In genomic region chr7:130793855-130794618, GRCh38 we compare ENCODE assay signal across 15 cellular contexts.
DNase-seq lines count a peak whose midpoint lies in the region; ATAC-seq, FAIRE-seq and TF ChIP-seq lines count a peak whose summit lies in the region.
"Had no signal": no experiment of that assay in that cellular context is flagged by ENCODE, and none has a peak within 500 bp of the region (broad histone marks: within the 10 kb centered on the region; RNA-seq: fewer than 3 reads in every experiment).

No MANE protein-coding gene starts in this region.

- H3K27me3 ChIP-seq in ACC112 (ENCODE audit: insufficient read depth, low read length) (no peaks in the 10 kb centered on the region), K562 (ENCODE audit: control insufficient read depth in 2 of 2, insufficient read depth in 2 of 2, low read length in 2 of 2) (peaks cover 2 to 6% of the 10 kb centered on the region in 2 experiments; a peak in 3 of 5 replicates), mesenchymal stem cell (ENCODE audit: control insufficient read depth in 1 of 2, insufficient read depth in 1 of 2, low read length in 2 of 2) (no peaks in the 10 kb centered on the region)
- H3K27me3 ChIP-seq: upper lobe of right lung had no signal

- H2BK15ac ChIP-seq in mesenchymal stem cell (ENCODE audit: low read depth, poor library complexity, severe bottlenecking): no peak overlapping the region

- H3K18ac ChIP-seq in mesenchymal stem cell (ENCODE audit: low read depth in 1 of 2, low read length in 2 of 2): no peak overlapping the region

- 0 out of 4 replicates have a peak, but pooled peaks of 1 of the 2 experiments have one; percentile 16 for TF ChIP-seq RAD21 in K562 (CRISPR knock-in tag; conservative IDR thresholded peaks at IDR 0.05 in 1 of 2, IDR thresholded peaks at IDR 0.05 in 1 of 2)

- no peak overlapping the region for H3K4me3 Mint-ChIP-seq in activated CD4-positive, alpha-beta memory T cell treated with anti-CD3 and anti-CD28 coated beads, Interleukin-2, amount 10 ng/mL, durations not matched to agents 7 days and 5 days
- H3K4me3 Mint-ChIP-seq: activated T-cell treated with anti-CD3 and anti-CD28 coated beads, Interleukin-2, amount 50 U/mL, for 72 hours; CD4-positive, alpha-beta memory T cell; dendritic cell treated with granulocyte-macrophage colony-stimulating factor and Interleukin-4, amounts not matched to agents 40 ng/mL and 50 ng/mL, for 4 days; IgD-negative memory B cell; natural killer cell treated with Interleukin-12 subunit alpha and Interleukin-12 subunit beta and Interleukin-15 and Interleukin-18, amount 100 ng/mL, for 72 hours had no signal

- peak overlapping the region; percentile 62 for H2AFZ ChIP-seq in ACC112 (ENCODE audit: low read length, unreplicated experiment)
- H2AFZ ChIP-seq in K562 (ENCODE audit: low read depth, low read length): no peak overlapping the region
- peak overlapping the region; percentile 43 for H2AFZ ChIP-seq in mesenchymal stem cell (ENCODE audit: low read depth, low read length)

- H3K36me3 ChIP-seq in ACC112 (ENCODE audit: insufficient read depth, low read length) (no peaks in the 10 kb centered on the region), K562 (ENCODE audit: control insufficient read depth, insufficient read depth, low read length) (no peaks in the 10 kb centered on the region), mesenchymal stem cell (ENCODE audit: control insufficient read depth in 1 of 2, insufficient read depth in 2 of 2, low read depth in 1 of 2, low read length in 2 of 2) (no peaks in the 10 kb centered on the region)
- H3K36me3 ChIP-seq: upper lobe of right lung had no signal

- CTCF ChIA-PET in K562 (lab: Yijun Ruan, JAX; ENCODE audit: low intra/inter-chr PET ratio): interaction anchor here (0.6 kb wide), 1 partner anchor 471 kb away, joined by 3 read pairs; no protein-coding TSS in a partner anchor
- CTCF ChIA-PET in activated CD4-positive, alpha-beta memory T cell treated with anti-CD3 and anti-CD28 coated beads, Interleukin-2, amount 10 ng/mL, durations not matched to agents 7 days and 5 days (lab: Charles Lee): interaction anchor here (0.6 kb wide), 1 partner anchor 252 kb away, joined by 6 read pairs; no protein-coding TSS in a partner anchor

- H2AK5ac ChIP-seq in mesenchymal stem cell (ENCODE audit: low read length, severe bottlenecking): no peak overlapping the region

- H4K20me1 ChIP-seq in K562 (replicated peaks; ENCODE audit: control insufficient read depth, insufficient read depth, low read length): no peaks in the 10 kb centered on the region

- no peak overlapping the region for H4K91ac ChIP-seq in mesenchymal stem cell (ENCODE audit: low read length)

- FAIRE-seq in K562 (lab: Jason Lieb, UNC): peak; percentile 37

- H3K23ac ChIP-seq in mesenchymal stem cell (ENCODE audit: low read length in 2 of 2): no peak overlapping the region

- H3K79me2 ChIP-seq in ACC112 (ENCODE audit: control insufficient read depth, insufficient read depth, low read length, unreplicated experiment): no peaks in the 10 kb centered on the region
- no peaks in the 10 kb centered on the region for H3K79me2 ChIP-seq in K562 (ENCODE audit: control insufficient read depth, insufficient read depth, low read length)

- WGBS in K562 (ENCODE audit: insufficient coverage, low coverage, missing lambda C conversion rate): 5% methylated on average over 9 of the region's 9 CpGs
- WGBS in mesenchymal stem cell: 73% methylated on average over 9 of the region's 9 CpGs

- no peaks in the 10 kb centered on the region for H3K4me1 Mint-ChIP-seq in activated CD4-positive, alpha-beta memory T cell treated with anti-CD3 and anti-CD28 coated beads, Interleukin-2, amount 10 ng/mL, durations not matched to agents 7 days and 5 days
- H3K4me1 Mint-ChIP-seq: CD4-positive, alpha-beta memory T cell; IgD-negative memory B cell had no signal

- no peak overlapping the region for H3K14ac ChIP-seq in mesenchymal stem cell (ENCODE audit: low read length in 2 of 2)

- peaks cover 2% of the 10 kb centered on the region for H3K9me3 Mint-ChIP-seq in activated CD4-positive, alpha-beta memory T cell treated with anti-CD3 and anti-CD28 coated beads, Interleukin-2, amount 10 ng/mL, durations not matched to agents 7 days and 5 days
- H3K9me3 Mint-ChIP-seq: natural killer cell treated with Interleukin-12 subunit alpha and Interleukin-12 subunit beta and Interleukin-15 and Interleukin-18, amount 100 ng/mL, for 72 hours had no signal

- H2BK5ac ChIP-seq in mesenchymal stem cell (ENCODE audit: low read depth, low read length, poor library complexity, severe bottlenecking): no peak overlapping the region

- in situ Hi-C loops in K562 (cut with MboI): no loop called here

- H2BK120ac ChIP-seq in mesenchymal stem cell (ENCODE audit: low read depth, low read length): no peak overlapping the region

- ATAC-seq in K562: peak; percentile 74
- ATAC-seq: activated T-cell treated with anti-CD3 and anti-CD28 coated beads, Interleukin-2, amount 50 U/mL, for 72 hours; natural killer cell treated with Interleukin-12 subunit alpha and Interleukin-12 subunit beta and Interleukin-15 and Interleukin-18, amount 100 ng/mL, for 72 hours; upper lobe of right lung had no signal

- H3K4me3 ChIP-seq in ACC112 (ENCODE audit: low read depth, low read length) (peak overlapping the region; percentile 64), K562 (no peak overlapping the region), mesenchymal stem cell (ENCODE audit: insufficient read depth in 1 of 2, low read depth in 1 of 2, low read length in 2 of 2) (peak overlapping the region in 1 of 2 experiments; percentile 73)
- H3K4me3 ChIP-seq: upper lobe of right lung had no signal

- TF ChIP-seq EP300 in K562 (IDR thresholded peaks at IDR 0.05; ENCODE audit: low read length): no peak

- H3K4me2 ChIP-seq in K562 (ENCODE audit: insufficient read depth, low read length) (no peak overlapping the region), mesenchymal stem cell (ENCODE audit: low read length, poor library complexity, severe bottlenecking) (no peak overlapping the region)

- no peak overlapping the region for H4K8ac ChIP-seq in mesenchymal stem cell (ENCODE audit: low read length)

- H3K4ac ChIP-seq in mesenchymal stem cell (ENCODE audit: low read depth in 1 of 2, low read length in 2 of 2): no peak overlapping the region

- H2BK12ac ChIP-seq in mesenchymal stem cell (ENCODE audit: low read length in 2 of 2): no peak overlapping the region

- no peak overlapping the region for H3K27ac Mint-ChIP-seq in activated CD4-positive, alpha-beta memory T cell treated with anti-CD3 and anti-CD28 coated beads, Interleukin-2, amount 10 ng/mL, durations not matched to agents 7 days and 5 days
- H3K27ac Mint-ChIP-seq: activated T-cell treated with anti-CD3 and anti-CD28 coated beads, Interleukin-2, amount 50 U/mL, for 72 hours; dendritic cell treated with granulocyte-macrophage colony-stimulating factor and Interleukin-4, amounts not matched to agents 40 ng/mL and 50 ng/mL, for 4 days; natural killer cell treated with Interleukin-12 subunit alpha and Interleukin-12 subunit beta and Interleukin-15 and Interleukin-18, amount 100 ng/mL, for 72 hours had no signal

- H3K9ac ChIP-seq in K562 (ENCODE audit: insufficient read depth in 1 of 2, low read depth in 2 of 2, low read length in 2 of 2) (no peak overlapping the region), mesenchymal stem cell (ENCODE audit: low read length) (peak overlapping the region; percentile 92)

- H3K27me3 Mint-ChIP-seq in activated CD4-positive, alpha-beta memory T cell treated with anti-CD3 and anti-CD28 coated beads, Interleukin-2, amount 10 ng/mL, durations not matched to agents 7 days and 5 days: peaks cover 22% of the 10 kb centered on the region
- H3K27me3 Mint-ChIP-seq: IgD-negative memory B cell had no signal

- POLR2A ChIA-PET in K562 (lab: Yijun Ruan, JAX): interaction anchor here (1.1 kb wide), 1 partner anchor 27 kb away, joined by 4 read pairs; no protein-coding TSS in a partner anchor
- POLR2A ChIA-PET in activated CD4-positive, alpha-beta memory T cell treated with anti-CD3 and anti-CD28 coated beads, Interleukin-2, amount 10 ng/mL, durations not matched to agents 7 days and 5 days (lab: Charles Lee): no interaction called here

- intact Hi-C loops in K562 (cut with micrococcal nuclease): no loop called here

- TF ChIP-seq CTCF in K562 (IDR thresholded peaks at IDR 0.05 in 2 of 3, conservative IDR thresholded peaks at IDR 0.05 in 1 of 3; ENCODE audit: insufficient read depth in 2 of 3, low read depth in 1 of 3, low read length in 3 of 3): peak in 2 of 3 experiments; percentile 41 to 46; a peak in 3 of 6 replicates

- DNase-seq in LHCN-M2 (ENCODE audit: low read depth) (peak; percentile 61), K562 (ENCODE audit: extremely low read depth in 1 of 4, low spot score in 3 of 4) (peak in 1 of 4 experiments; percentile 8), mesenchymal stem cell (peak; percentile 37), HPDE6-E6E7 (ENCODE audit: extremely low spot score) (no peak), NCI-H226 (no peak), NCI-H446 treated with DMSO at 0.1 percent for 48 hours (lab: John Stamatoyannopoulos, UW) (no peak)
- no peak for DNase-seq in activated CD4-positive, alpha-beta memory T cell treated with anti-CD3 and anti-CD28 coated beads, Interleukin-2, amount 10 ng/mL, durations not matched to agents 7 days and 5 days
- DNase-seq: activated T-cell treated with anti-CD3 and anti-CD28 coated beads, Interleukin-2, amount 50 U/mL, for 72 hours; CD4-positive, alpha-beta memory T cell; NCI-H748 treated with DMSO at 0.1 percent for 48 hours; upper lobe of right lung had no signal

- H3K9me1 ChIP-seq in K562 (ENCODE audit: control insufficient read depth, insufficient read depth, low read length): no peaks in the 10 kb centered on the region

- H3K27ac ChIP-seq in ACC112 (ENCODE audit: low read depth, low read length): 0 out of 2 replicates have a peak overlapping the region, but pooled peaks have one; percentile 1
- H3K27ac ChIP-seq in K562 (ENCODE audit: extremely low read depth, low read depth, low read length): no peak overlapping the region
- no peak overlapping the region for H3K27ac ChIP-seq in mesenchymal stem cell (ENCODE audit: low read length, poor library complexity, severe bottlenecking)
- H3K27ac ChIP-seq: upper lobe of right lung had no signal

- peaks cover 4% of the 10 kb centered on the region for H3K4me1 ChIP-seq in ACC112 (ENCODE audit: control insufficient read depth, insufficient read depth, low read length, unreplicated experiment)
- H3K4me1 ChIP-seq in K562 (replicated peaks in 1 of 2; ENCODE audit: control insufficient read depth in 2 of 2, insufficient read depth in 2 of 2, low read length in 2 of 2): no peaks in the 10 kb centered on the region
- no peaks in the 10 kb centered on the region for H3K4me1 ChIP-seq in mesenchymal stem cell (ENCODE audit: control insufficient read depth, insufficient read depth, low read depth, low read length)
- H3K4me1 ChIP-seq: upper lobe of right lung had no signal

- no TSS peak for BruUV-seq in K562 (replicated peaks; lab: Mats Ljungman, UMichigan)

- H3K9me3 ChIP-seq in K562 (replicated peaks; ENCODE audit: control insufficient read depth, insufficient read depth, low read depth, low read length): no peaks in the 10 kb centered on the region
- no peaks in the 10 kb centered on the region for H3K9me3 ChIP-seq in mesenchymal stem cell (ENCODE audit: control insufficient read depth, low read length)
- H3K9me3 ChIP-seq: upper lobe of right lung had no signal

- TF ChIP-seq POLR2A in K562 (conservative IDR thresholded peaks at IDR 0.05): no peak

- H3K36me3 Mint-ChIP-seq in activated CD4-positive, alpha-beta memory T cell treated with anti-CD3 and anti-CD28 coated beads, Interleukin-2, amount 10 ng/mL, durations not matched to agents 7 days and 5 days (ENCODE audit: low read depth): no peaks in the 10 kb centered on the region
- H3K36me3 Mint-ChIP-seq: CD4-positive, alpha-beta memory T cell; natural killer cell treated with Interleukin-12 subunit alpha and Interleukin-12 subunit beta and Interleukin-15 and Interleukin-18, amount 100 ng/mL, for 72 hours had no signal

- H3K79me1 ChIP-seq in mesenchymal stem cell (replicated peaks; ENCODE audit: low read length, poor library complexity, severe bottlenecking): no peaks in the 10 kb centered on the region

Comparison
In these comparisons a context has a peak if more than half of its experiments do, and no peak if none do; other contexts are left out.
1. DNase-seq: peak in LHCN-M2 (single experiment) and mesenchymal stem cell (single experiment); none in HPDE6-E6E7 (single experiment), activated CD4-positive, alpha-beta memory T cell treated with anti-CD3 and anti-CD28 coated beads, Interleukin-2, amount 10 ng/mL, durations not matched to agents 7 days and 5 days (single experiment), NCI-H226 (single experiment) and NCI-H446 treated with DMSO at 0.1 percent for 48 hours (single experiment).